15 cellular contexts compared by ENCODE assay signal in genomic region chr20:57985278-57985677, GRCh38.
"Had no signal": no experiment of that assay in that cellular context is flagged by ENCODE, and none has a peak within 500 bp of the region (broad histone marks: within the 10 kb centered on the region; RNA-seq: fewer than 3 reads in every experiment).

No MANE protein-coding gene starts in this region.

- H3K4me2 ChIP-seq: hepatocyte, smooth muscle cell had no signal

- H3K79me2 ChIP-seq: hepatocyte had no signal

- DNase-seq: activated CD4-positive, alpha-beta T cell treated with anti-CD3 and anti-CD28 coated beads, Interleukin-2, amount 10 ng/mL, durations not matched to agents 7 days and 5 days; activated CD8-positive, alpha-beta memory T cell treated with anti-CD3 and anti-CD28 coated beads, Interleukin-2, amount 50 U/mL, for 48 hours; activated effector memory CD4-positive, alpha-beta T cell treated with anti-CD3 and anti-CD28 coated beads, Interleukin-2, amount 50 U/mL, for 16 hours; activated T-cell treated with anti-CD3 and anti-CD28 coated beads, Interleukin-2, amount 50 U/mL, for 48 hours; left colon; stimulated activated CD4-positive, alpha-beta T cell treated with anti-CD3 and anti-CD28 coated beads, Interleukin-4, amount 100 ng/mL, for 1 hour; stimulated activated naive CD8-positive, alpha-beta T cell treated with anti-CD3 and anti-CD28 coated beads, Interleukin-15, amount 100 ng/mL, for 72 hours; transverse colon had no signal

- H3K9me3 ChIP-seq: ascending aorta, esophagus muscularis mucosa, suprapubic skin, transverse colon had no signal

- H3K4me1 ChIP-seq: ascending aorta, esophagus muscularis mucosa had no signal

- H3K27me3 ChIP-seq: ascending aorta, esophagus muscularis mucosa, suprapubic skin, transverse colon had no signal

- H3K27ac ChIP-seq: ascending aorta, coronary artery, esophagus muscularis mucosa, hepatocyte, suprapubic skin, transverse colon had no signal

- ATAC-seq: activated CD4-positive, CD25-positive, alpha-beta regulatory T cell treated with anti-CD3 and anti-CD28 coated beads, Interleukin-2, amount 50 U/mL, for 24 hours; left colon; stimulated activated naive CD8-positive, alpha-beta T cell treated with anti-CD3 and anti-CD28 coated beads, Interleukin-15, amount 100 ng/mL, for 72 hours had no signal

- H2AFZ ChIP-seq: hepatocyte had no signal

- H3K4me3 ChIP-seq: ascending aorta, coronary artery, esophagus muscularis mucosa, hepatocyte, smooth muscle cell, suprapubic skin, transverse colon had no signal

- H3K36me3 ChIP-seq: ascending aorta, esophagus muscularis mucosa, suprapubic skin, transverse colon had no signal
